1 cellular context compared by ENCODE assay signal in the genomic region with DNA sequence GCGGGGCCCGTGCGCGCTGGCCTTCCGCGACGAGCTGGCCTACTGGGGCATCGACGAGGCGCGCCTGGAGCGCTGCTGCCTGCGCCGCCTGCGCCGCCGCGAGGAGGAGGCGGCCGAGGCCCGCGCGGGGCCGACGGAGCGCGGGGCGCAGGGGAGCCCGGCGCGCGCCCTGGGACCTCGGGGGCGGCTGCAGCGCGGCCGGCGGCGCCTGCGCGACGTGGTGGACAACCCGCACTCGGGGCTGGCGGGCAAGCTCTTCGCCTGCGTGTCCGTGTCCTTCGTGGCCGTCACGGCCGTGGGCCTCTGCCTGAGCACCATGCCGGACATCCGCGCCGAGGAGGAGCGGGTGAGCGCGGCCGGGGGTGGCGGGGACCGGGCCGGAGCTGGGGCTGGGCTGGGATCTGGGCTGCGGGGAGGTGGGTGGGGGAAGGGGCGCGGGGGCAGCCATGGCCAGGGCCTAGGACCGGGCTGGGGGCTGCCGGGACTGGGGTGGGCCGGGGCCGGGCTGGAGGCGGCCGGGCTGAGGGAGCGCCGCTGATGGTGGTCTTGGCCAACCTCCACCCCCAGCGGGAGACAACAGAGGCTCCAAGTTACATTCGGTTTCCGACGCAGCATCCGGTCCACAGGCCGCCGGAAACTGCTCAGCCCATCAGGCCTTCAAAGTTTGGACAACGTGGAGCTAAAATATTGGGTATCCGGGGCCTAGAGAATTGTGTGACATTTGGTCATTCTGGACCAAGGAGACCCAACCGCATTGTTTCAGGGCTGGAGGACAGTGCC.
TF ChIP-seq lines count a peak whose summit lies in the region.

No MANE protein-coding gene starts in this region.

TF ChIP-seq in H1, 55 proteins besides CTCF, POLR2A, EP300 and RAD21:
- TF ChIP-seq MAX (IDR thresholded peaks at IDR 0.05) = no peak
- TF ChIP-seq SIRT6 (IDR thresholded peaks at IDR 0.05; ENCODE audit: low read length) = no peak
- TF ChIP-seq HDAC6 (IDR thresholded peaks at IDR 0.05; ENCODE audit: low read depth, low read length) = no peak
- TF ChIP-seq KDM5A (IDR thresholded peaks at IDR 0.05; ENCODE audit: low read length) = no peak
- TF ChIP-seq MAFK (IDR thresholded peaks at IDR 0.05; ENCODE audit: low read depth, low read length) = no peak
- no peak for TF ChIP-seq TCF12 (IDR thresholded peaks at IDR 0.05; ENCODE audit: low read depth, low read length)
- no peak for TF ChIP-seq PHF8 (conservative IDR thresholded peaks at IDR 0.05; ENCODE audit: low read depth, low read length)
- no peak for TF ChIP-seq RFX5 (IDR thresholded peaks at IDR 0.05; ENCODE audit: borderline replicate concordance, low read depth, low read length)
- no peak for TF ChIP-seq NRF1 (IDR thresholded peaks at IDR 0.05; ENCODE audit: low read depth, low read length)
- TF ChIP-seq SP4 (IDR thresholded peaks at IDR 0.05; ENCODE audit: low read length) = no peak
- TF ChIP-seq TEAD4 (IDR thresholded peaks at IDR 0.05; ENCODE audit: low read depth, low read length) = no peak
- TF ChIP-seq RXRA (IDR thresholded peaks at IDR 0.05; ENCODE audit: insufficient read depth, low read depth, low read length) = no peak
- TF ChIP-seq NANOG (IDR thresholded peaks at IDR 0.05; ENCODE audit: insufficient read depth, low read depth, low read length, poor library complexity, severe bottlenecking) = no peak
- no peak for TF ChIP-seq ZNF274 (IDR thresholded peaks at IDR 0.05; ENCODE audit: borderline replicate concordance, extremely low read depth, low read length)
